Comparison of ENCODE assay signal across 21 cellular contexts in the genomic region with DNA sequence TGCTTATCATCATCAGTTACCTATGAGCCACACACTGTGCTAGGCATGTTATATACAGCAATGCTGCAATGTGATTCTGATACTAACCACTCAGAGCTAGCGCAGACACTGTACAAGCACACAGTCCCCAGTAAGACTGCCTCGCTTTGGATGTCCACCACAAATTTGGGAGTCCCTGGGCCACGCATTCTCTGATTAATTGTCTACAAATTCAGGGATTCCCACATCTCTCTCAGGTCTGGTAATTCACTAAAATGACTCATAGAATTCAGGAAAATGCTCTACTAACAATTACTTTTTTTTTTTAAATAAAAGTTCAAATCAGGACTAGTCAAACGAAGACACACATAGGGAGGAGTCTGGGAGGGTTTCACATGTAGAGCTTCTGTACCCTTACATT.
DNase-seq lines count a peak whose midpoint lies in the region; ATAC-seq, FAIRE-seq and TF ChIP-seq lines count a peak whose summit lies in the region.
"Had no signal": no experiment of that assay in that cellular context is flagged by ENCODE, and none has a peak within 500 bp of the region (broad histone marks: within the 10 kb centered on the region; RNA-seq: fewer than 3 reads in every experiment).

No MANE protein-coding gene starts in this region.

- H3K27me3 Mint-ChIP-seq in H9 (ENCODE audit: low read depth), result no peaks in the 10 kb centered on the region
- H3K27me3 Mint-ChIP-seq in astrocyte (ENCODE audit: low read depth, unreplicated experiment), result no peaks in the 10 kb centered on the region
- peaks cover 5% of the 10 kb centered on the region for H3K27me3 Mint-ChIP-seq in neural progenitor cell (ENCODE audit: insufficient read depth, low read depth)
- H3K27me3 Mint-ChIP-seq: CD4-positive, CD25-positive, alpha-beta regulatory T cell; IgD-negative memory B cell had no signal

- H2BK20ac ChIP-seq in H9 (ENCODE audit: low read depth, low read length, poor library complexity, severe bottlenecking), result no peak overlapping the region

- no peak overlapping the region for H4K8ac ChIP-seq in H9 (replicated peaks; ENCODE audit: insufficient read length, low read depth, low read length)

- no peak overlapping the region for H4K91ac ChIP-seq in H9 (ENCODE audit: insufficient read length, low read depth, low read length)

- no peak overlapping the region for H3K27ac ChIP-seq in H9 (ENCODE audit: insufficient read length, low read depth, low read length)
- H3K27ac ChIP-seq in astrocyte (ENCODE audit: low read depth, low read length), result no peak overlapping the region
- H3K27ac ChIP-seq in neural progenitor cell, result no peak overlapping the region
- H3K27ac ChIP-seq: Peyer's patch, SJSA1 had no signal

- peak overlapping the region; percentile 72 for H2BK5ac ChIP-seq in H9 (ENCODE audit: insufficient read length, low read length)

- H3K23ac ChIP-seq in H9 (ENCODE audit: insufficient read length, low read depth, low read length), result no peak overlapping the region

- TF ChIP-seq CTCF in H9 (conservative IDR thresholded peaks at IDR 0.05) (no peak), astrocyte (IDR thresholded peaks at IDR 0.05; ENCODE audit: insufficient read depth, low read depth, low read length) (no peak), neural progenitor cell (IDR thresholded peaks at IDR 0.05) (no peak)

- H3K9ac ChIP-seq in H9 (ENCODE audit: extremely low read depth, insufficient read length, low read length) (no peak overlapping the region), astrocyte (ENCODE audit: low read length) (no peak overlapping the region), neural progenitor cell (no peak overlapping the region)

- H3K27ac Mint-ChIP-seq in H9, result no peak overlapping the region
- no peak overlapping the region for H3K27ac Mint-ChIP-seq in astrocyte (ENCODE audit: unreplicated experiment)
- H3K27ac Mint-ChIP-seq in neural progenitor cell, result no peak overlapping the region
- H3K27ac Mint-ChIP-seq: CD4-positive, CD25-positive, alpha-beta regulatory T cell; IgD-negative memory B cell had no signal

- H3K79me2 ChIP-seq in H9 (ENCODE audit: insufficient read depth, low read length) (no peaks in the 10 kb centered on the region), astrocyte (ENCODE audit: insufficient read depth, low read length) (no peaks in the 10 kb centered on the region), neural progenitor cell (ENCODE audit: low read depth) (no peaks in the 10 kb centered on the region)

- H2AFZ ChIP-seq in H9 (ENCODE audit: low read length) (no peak overlapping the region), astrocyte (ENCODE audit: low read depth, low read length) (no peak overlapping the region), neural progenitor cell (replicated peaks) (no peak overlapping the region)

- FAIRE-seq in astrocyte (lab: Jason Lieb, UNC) (no peak), urothelium cell line (lab: Jason Lieb, UNC) (no peak)
- FAIRE-seq: GM19239 had no signal

- H2BK120ac ChIP-seq in H9 (ENCODE audit: low read depth, low read length, poor library complexity, severe bottlenecking), result no peak overlapping the region

- no peaks in the 10 kb centered on the region for H3F3A ChIP-seq in neural progenitor cell (ENCODE audit: low read depth)

- no peak overlapping the region for H2BK12ac ChIP-seq in H9 (ENCODE audit: insufficient read length, low read depth, low read length)

- H3K4me3 ChIP-seq in astrocyte (ENCODE audit: insufficient read depth, low read depth, low read length), result no peak overlapping the region
- no peak overlapping the region for H3K4me3 ChIP-seq in neural progenitor cell
- H3K4me3 ChIP-seq: HAP-1, Peyer's patch, SJSA1 had no signal

- no CpG with 5 or more reads among the region's 4 CpGs for WGBS in H9 (ENCODE audit: extremely low coverage, insufficient read length, low lambda C conversion rate)

- H3K14ac ChIP-seq in H9 (ENCODE audit: insufficient read depth, low read length), result peak overlapping the region; percentile 73; the same call in 1 of the 2 replicates

- DNase-seq in H9, result no peak
- DNase-seq in astrocyte (ENCODE audit: low read depth), result peak; percentile 51
- DNase-seq in glomerular visceral epithelial cell (ENCODE audit: extremely low spot score), result peak; percentile 68
- DNase-seq in urothelium cell line (ENCODE audit: low spot score), result peak; percentile 4
- DNase-seq in neural progenitor cell (ENCODE audit: low spot score), result no peak
- DNase-seq in NCI-H1417 treated with DMSO at 0.1 percent for 48 hours (lab: John Stamatoyannopoulos, UW), result no peak
- DNase-seq in left lobe of liver (ENCODE audit: low spot score), result no peak
- DNase-seq: CD4-positive, CD25-positive, alpha-beta regulatory T cell; EL; NCI-H1105; NCI-H1694; NCI-H2081; NCI-H2171 treated with DMSO at 0.1 percent for 48 hours; NCI-H524 treated with DMSO at 0.1 percent for 48 hours; NCI-H82; Peyer's patch had no signal

- no peak overlapping the region for H3T11ph ChIP-seq in H9 (ENCODE audit: low read length)

- H3K9me3 Mint-ChIP-seq in H9 (no peaks in the 10 kb centered on the region), astrocyte (ENCODE audit: unreplicated experiment) (no peaks in the 10 kb centered on the region), neural progenitor cell (no peaks in the 10 kb centered on the region)

- no peak overlapping the region for H4K5ac ChIP-seq in H9 (ENCODE audit: insufficient read length, low read depth, low read length)

- no peak overlapping the region for H3K56ac ChIP-seq in H9 (ENCODE audit: insufficient read length, low read depth, low read length)

- H3K36me3 ChIP-seq in astrocyte (ENCODE audit: insufficient read depth, low read length) (no peaks in the 10 kb centered on the region), neural progenitor cell (no peaks in the 10 kb centered on the region)
- H3K36me3 ChIP-seq: HAP-1, Peyer's patch, SJSA1 had no signal

- H3K36me3 Mint-ChIP-seq in H9 (ENCODE audit: insufficient read depth in 1 of 3, low read depth in 3 of 3) (no peaks in the 10 kb centered on the region), astrocyte (ENCODE audit: low read depth, unreplicated experiment) (no peaks in the 10 kb centered on the region), neural progenitor cell (no peaks in the 10 kb centered on the region)
- H3K36me3 Mint-ChIP-seq: CD4-positive, CD25-positive, alpha-beta regulatory T cell had no signal

- H3K79me1 ChIP-seq in H9 (ENCODE audit: insufficient read depth, low read depth, low read length, poor library complexity, severe bottlenecking), result no peaks in the 10 kb centered on the region

- no peak overlapping the region for H2AK5ac ChIP-seq in H9 (ENCODE audit: insufficient read length, low read length)

- H3K4me3 Mint-ChIP-seq in H9, result no peak overlapping the region
- H3K4me3 Mint-ChIP-seq in astrocyte (ENCODE audit: unreplicated experiment), result no peak overlapping the region
- H3K4me3 Mint-ChIP-seq in neural progenitor cell, result no peak overlapping the region
- H3K4me3 Mint-ChIP-seq: CD4-positive, CD25-positive, alpha-beta regulatory T cell; IgD-negative memory B cell had no signal

- H3K4me1 Mint-ChIP-seq in H9 (peaks cover 11 to 26% of the 10 kb centered on the region in 2 experiments), astrocyte (ENCODE audit: low read depth, unreplicated experiment) (peaks cover 5% of the 10 kb centered on the region), neural progenitor cell (peaks cover 4% of the 10 kb centered on the region)
- H3K4me1 Mint-ChIP-seq: CD4-positive, CD25-positive, alpha-beta regulatory T cell; IgD-negative memory B cell had no signal

- no peaks in the 10 kb centered on the region; the same call in 1 of the 2 replicates for H3K4me1 ChIP-seq in H9 (ENCODE audit: insufficient read depth, low read length)
- no peaks in the 10 kb centered on the region for H3K4me1 ChIP-seq in astrocyte (ENCODE audit: insufficient read depth, low read length)
- no peaks in the 10 kb centered on the region for H3K4me1 ChIP-seq in neural progenitor cell
- H3K4me1 ChIP-seq: HAP-1, Peyer's patch, SJSA1 had no signal

- H3K27me3 ChIP-seq in H9 (ENCODE audit: insufficient read depth, low read length), result no peaks in the 10 kb centered on the region
- H3K27me3 ChIP-seq in astrocyte (ENCODE audit: insufficient read depth, low read length), result no peaks in the 10 kb centered on the region
- no peaks in the 10 kb centered on the region for H3K27me3 ChIP-seq in neural progenitor cell
- H3K27me3 ChIP-seq: Peyer's patch, SJSA1 had no signal

- H3K9me3 ChIP-seq in H9 (ENCODE audit: control insufficient read depth, low read depth, low read length), result no peaks in the 10 kb centered on the region
- no peaks in the 10 kb centered on the region for H3K9me3 ChIP-seq in astrocyte (ENCODE audit: insufficient read depth, low read depth, low read length)
- no peaks in the 10 kb centered on the region for H3K9me3 ChIP-seq in neural progenitor cell (ENCODE audit: low read depth)
- H3K9me3 ChIP-seq: HAP-1, Peyer's patch, SJSA1 had no signal

- H2BK15ac ChIP-seq in H9 (ENCODE audit: low read depth, low read length), result no peak overlapping the region

- ATAC-seq in left lobe of liver, result no peak
- ATAC-seq: Right ventricle myocardium inferior had no signal

- no peaks in the 10 kb centered on the region for H3K23me2 ChIP-seq in H9 (ENCODE audit: insufficient read length, low read depth, low read length, poor library complexity, severe bottlenecking)

- H3K18ac ChIP-seq in H9 (ENCODE audit: insufficient read length, low read depth, low read length), result no peak overlapping the region

- H3K4ac ChIP-seq in H9 (ENCODE audit: low read depth, low read length), result no peak overlapping the region

- no peaks in the 10 kb centered on the region for H4K20me1 ChIP-seq in H9 (ENCODE audit: control insufficient read depth, insufficient read depth, insufficient read length)
- no peaks in the 10 kb centered on the region for H4K20me1 ChIP-seq in astrocyte (ENCODE audit: insufficient read depth, low read length)
- H4K20me1 ChIP-seq in neural progenitor cell (ENCODE audit: low read depth), result no peaks in the 10 kb centered on the region

- H3K4me2 ChIP-seq in H9 (ENCODE audit: insufficient read depth, insufficient read length, low read length), result no peak overlapping the region
- no peak overlapping the region for H3K4me2 ChIP-seq in astrocyte (ENCODE audit: low read length)
- H3K4me2 ChIP-seq in neural progenitor cell, result no peak overlapping the region

Comparison
In these comparisons a context has a peak if more than half of its experiments do, and no peak if none do; other contexts are left out.
1. DNase-seq: peak in astrocyte (single experiment), glomerular visceral epithelial cell (single experiment) and urothelium cell line (single experiment); none in H9 (single experiment), neural progenitor cell (single experiment), NCI-H1417 treated with DMSO at 0.1 percent for 48 hours (single experiment) and left lobe of liver (single experiment).